8 cellular contexts compared by ENCODE assay signal in genomic region chr1:37480125-37480466, GRCh38. TPM values are rescaled to one million over a fixed set of nuclear protein-coding genes. Genes with fewer than 3 reads are reported as not detected.
A peak's percentile ranks its signal among the peaks of the same experiment; 100 is the strongest.
DNase-seq lines count a peak whose midpoint lies in the region; ATAC-seq and TF ChIP-seq lines count a peak whose summit lies in the region.

No MANE protein-coding gene starts in this region.

- WGBS in body of pancreas, 2 donors, result 71% methylated on average over 5 of the region's 5 CpGs; no CpG with 5 or more reads in 1 of the 2 donors

- H3K27me3 ChIP-seq in body of pancreas, result no peaks in the 10 kb centered on the region
- H3K27me3 ChIP-seq in mucosa of rectum (ENCODE audit: control insufficient read depth in 2 of 2, insufficient read depth in 2 of 2, low read length in 2 of 2), result no peaks in the 10 kb centered on the region
- H3K27me3 ChIP-seq in uterus, result no peaks in the 10 kb centered on the region

- peak overlapping the region; percentile 92 to 97 (median 96) for H3K27ac ChIP-seq in body of pancreas
- peak overlapping the region; percentile 96 to 98 for H3K27ac ChIP-seq in mucosa of rectum (ENCODE audit: low read depth in 2 of 2, low read length in 2 of 2)
- peak overlapping the region; percentile 85 to 94 for H3K27ac ChIP-seq in uterus

- no peaks in the 10 kb centered on the region for H3K9me3 ChIP-seq in body of pancreas
- H3K9me3 ChIP-seq in mucosa of rectum (ENCODE audit: control insufficient read depth in 2 of 2, low read length in 2 of 2), result no peaks in the 10 kb centered on the region
- no peaks in the 10 kb centered on the region for H3K9me3 ChIP-seq in uterus

- H3K4me3 ChIP-seq in body of pancreas (no peak overlapping the region), mucosa of rectum (ENCODE audit: low read length in 2 of 2) (peak overlapping the region; percentile 60 to 89), uterus (peak overlapping the region in 1 of 2 donors; percentile 29)

- intact Hi-C loops in body of pancreas (cut with DNase I) (no loop called here), uterus (cut with DNase I; ENCODE audit: low total_unique reads) (no loop called here)

- TF ChIP-seq CTCF in body of pancreas (IDR thresholded peaks at IDR 0.05) (no peak), uterus (IDR thresholded peaks at IDR 0.05) (no peak)

- DNase-seq in stimulated activated CD4-positive, alpha-beta T cell treated with anti-CD3 and anti-CD28 coated beads, Interleukin-4, amount 100 ng/mL, for 1 hour, result peak; percentile 7
- no peak for DNase-seq in stimulated activated CD4-positive, alpha-beta T cell treated with anti-CD3 and anti-CD28 coated beads, Interleukin-1b, Interleukin-23, amount 100 ng/mL, for 48 hours
- DNase-seq in body of pancreas (peak in 1 of 4 donors; percentile 38), uterus (no peak), epidermal melanocyte (ENCODE audit: insufficient read length, low spot score) (no peak), NCI-H226 (no peak)

- H3K36me3 ChIP-seq in body of pancreas (replicated peaks in 1 of 2; ENCODE audit: insufficient read depth in 1 of 2, low read depth in 2 of 2), result peaks cover 21 to 26% of the 10 kb centered on the region in 2 donors
- peaks cover 62 to 68% of the 10 kb centered on the region in 2 donors for H3K36me3 ChIP-seq in mucosa of rectum (ENCODE audit: control insufficient read depth in 2 of 2, insufficient read depth in 2 of 2, low read length in 2 of 2)
- H3K36me3 ChIP-seq in uterus, result no peaks in the 10 kb centered on the region

- peak overlapping the region; percentile 69 to 86 for H3K9ac ChIP-seq in mucosa of rectum (ENCODE audit: low read depth in 1 of 2, low read length in 2 of 2)

- ATAC-seq in body of pancreas (no peak), GM18517 (IDR thresholded peaks at IDR 0.05; ENCODE audit: unreplicated experiment) (no peak)

- no peak for TF ChIP-seq POLR2A in body of pancreas (IDR thresholded peaks at IDR 0.05)
- no peak for TF ChIP-seq POLR2A in uterus (IDR thresholded peaks at IDR 0.05)

- H3K4me1 ChIP-seq in body of pancreas (peaks cover 93% of the 10 kb centered on the region), mucosa of rectum (ENCODE audit: control insufficient read depth in 2 of 2, insufficient read depth in 2 of 2, low read length in 2 of 2) (peaks cover 56 to 57% of the 10 kb centered on the region in 2 donors), uterus (peaks cover 14 to 38% of the 10 kb centered on the region in 2 donors)

RNA-seq across cellular contexts. Expression of gene ZC3H12A, which starts 5.7 kb away (rescaled TPM):
- total RNA-seq in body of pancreas (10 to 100 TPM; 12.2 to 31.6 TPM), uterus (10 to 100 TPM in 1 of 4 donors, 1 to 10 TPM in 3; 2.5 to 11.5 (median 8.5) TPM)

RNA-seq across cellular contexts. Expression of gene MEAF6, which starts 34.5 kb away (rescaled TPM):
- total RNA-seq in body of pancreas, result 10 to 100 TPM; 36.3 to 43.5 TPM
- 100 to 1,000 TPM in 1 of 4 donors, 10 to 100 TPM in 3; 39.1 to 186 (median 69.1) TPM for total RNA-seq in uterus

Comparison
In these comparisons a context has a peak if more than half of its experiments do, and no peak if none do; other contexts are left out.
1. H3K4me3 ChIP-seq: peak in mucosa of rectum (2 of 2); none in body of pancreas (0 of 2).
2. Peak in every context shown above with its lines, with median percentiles within 50 percentile points of each other: H3K27ac ChIP-seq.